Comparison of ENCODE assay signal across 24 cellular contexts in the genomic region with DNA sequence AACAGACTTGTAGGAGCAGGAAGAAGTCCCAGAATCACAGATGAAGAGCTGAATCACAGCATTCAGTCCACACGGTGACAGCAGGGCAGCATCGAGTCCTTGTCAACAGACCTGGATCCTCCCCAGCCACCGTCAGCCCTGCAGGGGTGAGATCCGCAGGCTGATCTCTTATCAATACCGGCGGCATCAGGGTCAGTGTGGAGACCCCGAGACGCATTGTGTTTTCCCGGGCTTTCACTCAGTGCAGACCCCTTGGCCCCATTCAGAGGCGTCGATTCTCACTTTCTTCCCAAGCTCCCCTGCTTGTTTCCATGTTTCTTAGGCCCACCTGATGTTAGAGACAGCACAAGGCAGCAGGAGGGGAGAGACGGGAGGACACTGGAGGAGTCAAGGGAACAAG.
A peak's percentile ranks its signal among the peaks of the same experiment; 100 is the strongest.
DNase-seq lines count a peak whose midpoint lies in the region; ATAC-seq and TF ChIP-seq lines count a peak whose summit lies in the region.
"Had no signal": no experiment of that assay in that cellular context is flagged by ENCODE, and none has a peak within 500 bp of the region (broad histone marks: within the 10 kb centered on the region; RNA-seq: fewer than 3 reads in every experiment).

No MANE protein-coding gene starts in this region.

- no peak for DNase-seq in activated naive CD8-positive, alpha-beta T cell treated with anti-CD3 and anti-CD28 coated beads for 36 hours
- DNase-seq in activated naive CD8-positive, alpha-beta T cell treated with anti-CD3 and anti-CD28 coated beads, Interleukin-2, amount 50 U/mL, for 24 hours = no peak
- peak; percentile 32 for DNase-seq in natural killer cell treated with Interleukin-12 subunit alpha and Interleukin-12 subunit beta and Interleukin-15 and Interleukin-18, amount 100 ng/mL, for 72 hours (ENCODE audit: low spot score)
- DNase-seq in natural killer cell (no peak), mesendoderm (peak; percentile 52), neural progenitor cell (ENCODE audit: low spot score) (no peak), HFFc6 (no peak), OCI-M2 (lab: John Stamatoyannopoulos, UW; ENCODE audit: unreplicated experiment) (no peak)
- DNase-seq: AML-193; CD4-positive, alpha-beta T cell; CD8-positive, alpha-beta T cell; DMS 273 treated with DMSO at 0.1 percent for 48 hours; DMS153; DMS53; DMS79; DND-41; EL; GDM1 had no signal

- intact Hi-C loops in natural killer cell (cut with micrococcal nuclease) = no loop called here

- H3K4me3 Mint-ChIP-seq in activated naive CD8-positive, alpha-beta T cell treated with anti-CD3 and anti-CD28 coated beads for 36 hours = no peak overlapping the region
- H3K4me3 Mint-ChIP-seq in activated naive CD8-positive, alpha-beta T cell treated with anti-CD3 and anti-CD28 coated beads, Interleukin-2, amount 50 U/mL, for 24 hours = no peak overlapping the region
- no peak overlapping the region for H3K4me3 Mint-ChIP-seq in natural killer cell treated with Interleukin-12 subunit alpha and Interleukin-12 subunit beta and Interleukin-15 and Interleukin-18, amount 100 ng/mL, for 72 hours
- H3K4me3 Mint-ChIP-seq in natural killer cell = no peak overlapping the region
- no peak overlapping the region for H3K4me3 Mint-ChIP-seq in neural progenitor cell
- H3K4me3 Mint-ChIP-seq in HFFc6 = no peak overlapping the region
- H3K4me3 Mint-ChIP-seq: B cell; CD4-positive, alpha-beta T cell; CD8-positive, alpha-beta T cell had no signal

- no peak overlapping the region for H4K5ac ChIP-seq in mesendoderm (ENCODE audit: low read length)

- no peaks in the 10 kb centered on the region for H3K27me3 ChIP-seq in mesendoderm (ENCODE audit: insufficient read depth, low read length, poor library complexity)
- H3K27me3 ChIP-seq in neural progenitor cell = no peaks in the 10 kb centered on the region

- no peaks in the 10 kb centered on the region for H3K36me3 ChIP-seq in mesendoderm (ENCODE audit: control insufficient read depth, insufficient read depth, low read length)
- H3K36me3 ChIP-seq in neural progenitor cell = no peaks in the 10 kb centered on the region
- H3K36me3 ChIP-seq: BLaER1 treated with 17β-estradiol and CSF1 and Interleukin-3, amounts not matched to agents 10 nM and 100 nM had no signal

- H3K4me3 ChIP-seq in mesendoderm (ENCODE audit: low read length) = no peak overlapping the region
- no peak overlapping the region for H3K4me3 ChIP-seq in neural progenitor cell
- H3K4me3 ChIP-seq: A549; BLaER1 treated with 17β-estradiol and CSF1 and Interleukin-3, amounts not matched to agents 10 nM and 100 nM; GM12878 had no signal

- H3K9ac ChIP-seq in mesendoderm (ENCODE audit: low read length) = no peak overlapping the region
- H3K9ac ChIP-seq in neural progenitor cell = no peak overlapping the region
- H3K9ac ChIP-seq: BLaER1 treated with 17β-estradiol and CSF1 and Interleukin-3, amounts not matched to agents 10 nM and 100 nM had no signal

- H3K27ac ChIP-seq in mesendoderm (ENCODE audit: low read depth, low read length) (no peak overlapping the region), neural progenitor cell (no peak overlapping the region)
- H3K27ac ChIP-seq: 22Rv1; A549; BLaER1 treated with 17β-estradiol and CSF1 and Interleukin-3, amounts not matched to agents 10 nM and 100 nM; C4-2B had no signal

- H3K4ac ChIP-seq in mesendoderm (ENCODE audit: low read depth, low read length) = no peak overlapping the region

- H3K18ac ChIP-seq in mesendoderm (ENCODE audit: low read length) = no peak overlapping the region

- no peaks in the 10 kb centered on the region for H3K36me3 Mint-ChIP-seq in activated naive CD8-positive, alpha-beta T cell treated with anti-CD3 and anti-CD28 coated beads for 36 hours
- peaks cover 2% of the 10 kb centered on the region for H3K36me3 Mint-ChIP-seq in activated naive CD8-positive, alpha-beta T cell treated with anti-CD3 and anti-CD28 coated beads, Interleukin-2, amount 50 U/mL, for 24 hours (ENCODE audit: low read depth)
- H3K36me3 Mint-ChIP-seq in natural killer cell treated with Interleukin-12 subunit alpha and Interleukin-12 subunit beta and Interleukin-15 and Interleukin-18, amount 100 ng/mL, for 72 hours = peaks cover 13% of the 10 kb centered on the region
- no peaks in the 10 kb centered on the region for H3K36me3 Mint-ChIP-seq in natural killer cell
- H3K36me3 Mint-ChIP-seq in neural progenitor cell = no peaks in the 10 kb centered on the region
- H3K36me3 Mint-ChIP-seq in HFFc6 (ENCODE audit: low read depth) = no peaks in the 10 kb centered on the region
- H3K36me3 Mint-ChIP-seq: CD8-positive, alpha-beta T cell had no signal

- ATAC-seq in activated naive CD8-positive, alpha-beta T cell treated with anti-CD3 and anti-CD28 coated beads, Interleukin-2, amount 50 U/mL, for 24 hours = no peak
- ATAC-seq in natural killer cell treated with Interleukin-12 subunit alpha and Interleukin-12 subunit beta and Interleukin-15 and Interleukin-18, amount 100 ng/mL, for 72 hours = peak in 1 of 2 donors; percentile 12
- no peak for ATAC-seq in natural killer cell
- ATAC-seq: A549; CD8-positive, alpha-beta T cell; GM12878 had no signal

- peaks cover 13% of the 10 kb centered on the region for H3K9me3 Mint-ChIP-seq in activated naive CD8-positive, alpha-beta T cell treated with anti-CD3 and anti-CD28 coated beads for 36 hours
- H3K9me3 Mint-ChIP-seq in activated naive CD8-positive, alpha-beta T cell treated with anti-CD3 and anti-CD28 coated beads, Interleukin-2, amount 50 U/mL, for 24 hours = peaks cover 19% of the 10 kb centered on the region
- H3K9me3 Mint-ChIP-seq in natural killer cell treated with Interleukin-12 subunit alpha and Interleukin-12 subunit beta and Interleukin-15 and Interleukin-18, amount 100 ng/mL, for 72 hours = peaks cover 8% of the 10 kb centered on the region
- H3K9me3 Mint-ChIP-seq in natural killer cell (peaks cover 4 to 10% of the 10 kb centered on the region in 2 donors), neural progenitor cell (peaks cover 15% of the 10 kb centered on the region), HFFc6 (peaks cover 25% of the 10 kb centered on the region)

- H3K9me3 ChIP-seq in neural progenitor cell (ENCODE audit: low read depth) = no peaks in the 10 kb centered on the region

- TF ChIP-seq CTCF in natural killer cell (IDR thresholded peaks at IDR 0.05) = no peak
- no peak for TF ChIP-seq CTCF in neural progenitor cell (IDR thresholded peaks at IDR 0.05)
- no peak for TF ChIP-seq CTCF in HFFc6 (IDR thresholded peaks at IDR 0.05)

- H4K20me1 ChIP-seq in neural progenitor cell (ENCODE audit: low read depth) = no peaks in the 10 kb centered on the region
- H4K20me1 ChIP-seq: BLaER1 treated with 17β-estradiol and CSF1 and Interleukin-3, amounts not matched to agents 10 nM and 100 nM had no signal

- no peaks in the 10 kb centered on the region for H3K79me2 ChIP-seq in mesendoderm (ENCODE audit: control insufficient read depth, insufficient read depth, low read length)
- H3K79me2 ChIP-seq in neural progenitor cell (ENCODE audit: low read depth) = no peaks in the 10 kb centered on the region

- no peaks in the 10 kb centered on the region for H3K4me1 Mint-ChIP-seq in activated naive CD8-positive, alpha-beta T cell treated with anti-CD3 and anti-CD28 coated beads for 36 hours
- H3K4me1 Mint-ChIP-seq in activated naive CD8-positive, alpha-beta T cell treated with anti-CD3 and anti-CD28 coated beads, Interleukin-2, amount 50 U/mL, for 24 hours = no peaks in the 10 kb centered on the region
- no peaks in the 10 kb centered on the region for H3K4me1 Mint-ChIP-seq in natural killer cell treated with Interleukin-12 subunit alpha and Interleukin-12 subunit beta and Interleukin-15 and Interleukin-18, amount 100 ng/mL, for 72 hours (ENCODE audit: low read depth in 2 of 2)
- H3K4me1 Mint-ChIP-seq in natural killer cell (no peaks in the 10 kb centered on the region), neural progenitor cell (peaks cover 12% of the 10 kb centered on the region), HFFc6 (ENCODE audit: low read depth) (no peaks in the 10 kb centered on the region)
- H3K4me1 Mint-ChIP-seq: B cell had no signal

- H2AK5ac ChIP-seq in mesendoderm (ENCODE audit: low read length) = no peak overlapping the region

- WGBS in mesendoderm (ENCODE audit: extremely low coverage, insufficient coverage, low lambda C conversion rate) = no CpG with 5 or more reads among the region's 12 CpGs

- no peak overlapping the region for H3K23ac ChIP-seq in mesendoderm (ENCODE audit: low read length)

- H3F3A ChIP-seq in neural progenitor cell (ENCODE audit: low read depth) = no peaks in the 10 kb centered on the region

- no peak overlapping the region for H2BK5ac ChIP-seq in mesendoderm (ENCODE audit: low read length)

- H3K4me2 ChIP-seq in mesendoderm (ENCODE audit: low read length) (no peak overlapping the region), neural progenitor cell (no peak overlapping the region)
- H3K4me2 ChIP-seq: A549; BLaER1 treated with 17β-estradiol and CSF1 and Interleukin-3, amounts not matched to agents 10 nM and 100 nM had no signal

- H2BK15ac ChIP-seq in mesendoderm (replicated peaks; ENCODE audit: low read depth) = no peak overlapping the region

- H3K27ac Mint-ChIP-seq in activated naive CD8-positive, alpha-beta T cell treated with anti-CD3 and anti-CD28 coated beads for 36 hours = peak overlapping the region; percentile 3
- H3K27ac Mint-ChIP-seq in activated naive CD8-positive, alpha-beta T cell treated with anti-CD3 and anti-CD28 coated beads, Interleukin-2, amount 50 U/mL, for 24 hours = no peak overlapping the region
- no peak overlapping the region for H3K27ac Mint-ChIP-seq in natural killer cell treated with Interleukin-12 subunit alpha and Interleukin-12 subunit beta and Interleukin-15 and Interleukin-18, amount 100 ng/mL, for 72 hours
- H3K27ac Mint-ChIP-seq in natural killer cell = no peak overlapping the region
- H3K27ac Mint-ChIP-seq in neural progenitor cell = peak overlapping the region; percentile 65
- H3K27ac Mint-ChIP-seq in HFFc6 = no peak overlapping the region
- H3K27ac Mint-ChIP-seq: B cell; CD4-positive, alpha-beta T cell; CD8-positive, alpha-beta T cell had no signal

- H3K27me3 Mint-ChIP-seq in activated naive CD8-positive, alpha-beta T cell treated with anti-CD3 and anti-CD28 coated beads for 36 hours = peaks cover 22% of the 10 kb centered on the region
- H3K27me3 Mint-ChIP-seq in activated naive CD8-positive, alpha-beta T cell treated with anti-CD3 and anti-CD28 coated beads, Interleukin-2, amount 50 U/mL, for 24 hours = peaks cover 14% of the 10 kb centered on the region
- peaks cover 22 to 41% of the 10 kb centered on the region in 2 donors for H3K27me3 Mint-ChIP-seq in natural killer cell treated with Interleukin-12 subunit alpha and Interleukin-12 subunit beta and Interleukin-15 and Interleukin-18, amount 100 ng/mL, for 72 hours
- H3K27me3 Mint-ChIP-seq in natural killer cell (ENCODE audit: low read depth in 2 of 2) (peaks cover 9 to 12% of the 10 kb centered on the region in 2 donors), neural progenitor cell (ENCODE audit: insufficient read depth, low read depth) (peaks cover 10% of the 10 kb centered on the region), HFFc6 (ENCODE audit: insufficient read depth) (peaks cover 4% of the 10 kb centered on the region; the same call in 1 of the 2 replicates)

- H3K79me1 ChIP-seq in mesendoderm (ENCODE audit: low read length) = no peaks in the 10 kb centered on the region

- no peaks in the 10 kb centered on the region for H3K4me1 ChIP-seq in mesendoderm (ENCODE audit: control insufficient read depth, low read depth, low read length)
- no peaks in the 10 kb centered on the region for H3K4me1 ChIP-seq in neural progenitor cell
- H3K4me1 ChIP-seq: A549 had no signal

- no peak overlapping the region for H2AFZ ChIP-seq in neural progenitor cell (replicated peaks)

- H2BK120ac ChIP-seq in mesendoderm (ENCODE audit: low read depth, low read length) = no peak overlapping the region

- no peak overlapping the region for H4K8ac ChIP-seq in mesendoderm (ENCODE audit: low read depth, low read length)

- no peak overlapping the region for H3K56ac ChIP-seq in mesendoderm (ENCODE audit: low read length)

Comparison
In these comparisons a context has a peak if more than half of its experiments do, and no peak if none do; other contexts are left out.
1. DNase-seq: peak in natural killer cell treated with Interleukin-12 subunit alpha and Interleukin-12 subunit beta and Interleukin-15 and Interleukin-18, amount 100 ng/mL, for 72 hours (single experiment) and mesendoderm (single experiment); none in activated naive CD8-positive, alpha-beta T cell treated with anti-CD3 and anti-CD28 coated beads for 36 hours (single experiment), activated naive CD8-positive, alpha-beta T cell treated with anti-CD3 and anti-CD28 coated beads, Interleukin-2, amount 50 U/mL, for 24 hours (single experiment), natural killer cell (single experiment), neural progenitor cell (single experiment), HFFc6 (single experiment) and OCI-M2 (single experiment).
2. H3K27ac Mint-ChIP-seq: peak in activated naive CD8-positive, alpha-beta T cell treated with anti-CD3 and anti-CD28 coated beads for 36 hours (single experiment) and neural progenitor cell (single experiment); none in activated naive CD8-positive, alpha-beta T cell treated with anti-CD3 and anti-CD28 coated beads, Interleukin-2, amount 50 U/mL, for 24 hours (single experiment), natural killer cell treated with Interleukin-12 subunit alpha and Interleukin-12 subunit beta and Interleukin-15 and Interleukin-18, amount 100 ng/mL, for 72 hours (0 of 2), natural killer cell (0 of 2) and HFFc6 (single experiment).